In genomic region chr6:89311853-89312531, GRCh38 we compare ENCODE assay signal across 1 cellular context.
A peak's percentile ranks its signal among the peaks of the same experiment; 100 is the strongest.
TF ChIP-seq lines count a peak whose summit lies in the region.

No MANE protein-coding gene starts in this region.

TF ChIP-seq in K562, 482 proteins besides CTCF, POLR2A, EP300 and RAD21 (continued from another document):
- TF ChIP-seq, protein P1, sequence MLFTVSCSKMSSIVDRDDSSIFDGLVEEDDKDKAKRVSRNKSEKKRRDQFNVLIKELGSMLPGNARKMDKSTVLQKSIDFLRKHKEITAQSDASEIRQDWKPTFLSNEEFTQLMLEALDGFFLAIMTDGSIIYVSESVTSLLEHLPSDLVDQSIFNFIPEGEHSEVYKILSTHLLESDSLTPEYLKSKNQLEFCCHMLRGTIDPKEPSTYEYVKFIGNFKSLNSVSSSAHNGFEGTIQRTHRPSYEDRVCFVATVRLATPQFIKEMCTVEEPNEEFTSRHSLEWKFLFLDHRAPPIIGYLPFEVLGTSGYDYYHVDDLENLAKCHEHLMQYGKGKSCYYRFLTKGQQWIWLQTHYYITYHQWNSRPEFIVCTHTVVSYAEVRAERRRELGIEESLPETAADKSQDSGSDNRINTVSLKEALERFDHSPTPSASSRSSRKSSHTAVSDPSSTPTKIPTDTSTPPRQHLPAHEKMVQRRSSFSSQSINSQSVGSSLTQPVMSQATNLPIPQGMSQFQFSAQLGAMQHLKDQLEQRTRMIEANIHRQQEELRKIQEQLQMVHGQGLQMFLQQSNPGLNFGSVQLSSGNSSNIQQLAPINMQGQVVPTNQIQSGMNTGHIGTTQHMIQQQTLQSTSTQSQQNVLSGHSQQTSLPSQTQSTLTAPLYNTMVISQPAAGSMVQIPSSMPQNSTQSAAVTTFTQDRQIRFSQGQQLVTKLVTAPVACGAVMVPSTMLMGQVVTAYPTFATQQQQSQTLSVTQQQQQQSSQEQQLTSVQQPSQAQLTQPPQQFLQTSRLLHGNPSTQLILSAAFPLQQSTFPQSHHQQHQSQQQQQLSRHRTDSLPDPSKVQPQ (CRISPR knock-in tag; IDR thresholded peaks at IDR 0.05; ENCODE audit: borderline replicate concordance), result no peak
- peak; percentile 68 for TF ChIP-seq CC2D1A (IDR thresholded peaks at IDR 0.05)
- TF ChIP-seq MTA3 (IDR thresholded peaks at IDR 0.05; ENCODE audit: borderline replicate concordance), result 0 out of 2 replicates have a peak, but pooled peaks have one; percentile 21
- peak; percentile 30; the same call in 1 of the 2 replicates for TF ChIP-seq STAG1 (CRISPR knock-in tag; IDR thresholded peaks at IDR 0.05; ENCODE audit: borderline replicate concordance)
- TF ChIP-seq, protein P2, sequence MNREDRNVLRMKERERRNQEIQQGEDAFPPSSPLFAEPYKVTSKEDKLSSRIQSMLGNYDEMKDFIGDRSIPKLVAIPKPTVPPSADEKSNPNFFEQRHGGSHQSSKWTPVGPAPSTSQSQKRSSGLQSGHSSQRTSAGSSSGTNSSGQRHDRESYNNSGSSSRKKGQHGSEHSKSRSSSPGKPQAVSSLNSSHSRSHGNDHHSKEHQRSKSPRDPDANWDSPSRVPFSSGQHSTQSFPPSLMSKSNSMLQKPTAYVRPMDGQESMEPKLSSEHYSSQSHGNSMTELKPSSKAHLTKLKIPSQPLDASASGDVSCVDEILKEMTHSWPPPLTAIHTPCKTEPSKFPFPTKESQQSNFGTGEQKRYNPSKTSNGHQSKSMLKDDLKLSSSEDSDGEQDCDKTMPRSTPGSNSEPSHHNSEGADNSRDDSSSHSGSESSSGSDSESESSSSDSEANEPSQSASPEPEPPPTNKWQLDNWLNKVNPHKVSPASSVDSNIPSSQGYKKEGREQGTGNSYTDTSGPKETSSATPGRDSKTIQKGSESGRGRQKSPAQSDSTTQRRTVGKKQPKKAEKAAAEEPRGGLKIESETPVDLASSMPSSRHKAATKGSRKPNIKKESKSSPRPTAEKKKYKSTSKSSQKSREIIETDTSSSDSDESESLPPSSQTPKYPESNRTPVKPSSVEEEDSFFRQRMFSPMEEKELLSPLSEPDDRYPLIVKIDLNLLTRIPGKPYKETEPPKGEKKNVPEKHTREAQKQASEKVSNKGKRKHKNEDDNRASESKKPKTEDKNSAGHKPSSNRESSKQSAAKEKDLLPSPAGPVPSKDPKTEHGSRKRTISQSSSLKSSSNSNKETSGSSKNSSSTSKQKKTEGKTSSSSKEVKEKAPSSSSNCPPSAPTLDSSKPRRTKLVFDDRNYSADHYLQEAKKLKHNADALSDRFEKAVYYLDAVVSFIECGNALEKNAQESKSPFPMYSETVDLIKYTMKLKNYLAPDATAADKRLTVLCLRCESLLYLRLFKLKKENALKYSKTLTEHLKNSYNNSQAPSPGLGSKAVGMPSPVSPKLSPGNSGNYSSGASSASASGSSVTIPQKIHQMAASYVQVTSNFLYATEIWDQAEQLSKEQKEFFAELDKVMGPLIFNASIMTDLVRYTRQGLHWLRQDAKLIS (CRISPR knock-in tag; IDR thresholded peaks at IDR 0.05), result no peak
- no peak for TF ChIP-seq ETS2 (tag; IDR thresholded peaks at IDR 0.05; ENCODE audit: borderline replicate concordance, poor library complexity, severe bottlenecking)
- TF ChIP-seq ZBTB1 (CRISPR knock-in tag; IDR thresholded peaks at IDR 0.05; ENCODE audit: borderline replicate concordance, low read depth), result no peak
- TF ChIP-seq HDAC2 (IDR thresholded peaks at IDR 0.05), result no peak
- TF ChIP-seq NFIC (IDR thresholded peaks at IDR 0.05), result peak; percentile 88
- no peak for TF ChIP-seq ZNF77 (CRISPR knock-in tag; IDR thresholded peaks at IDR 0.05)
- no peak for TF ChIP-seq POLR2B (IDR thresholded peaks at IDR 0.05; ENCODE audit: low read depth, partially characterized antibody)
- no peak for TF ChIP-seq NR2C1 (IDR thresholded peaks at IDR 0.05)
- TF ChIP-seq NR2C1 (tag; IDR thresholded peaks at IDR 0.05), result no peak
- TF ChIP-seq, protein P3, sequence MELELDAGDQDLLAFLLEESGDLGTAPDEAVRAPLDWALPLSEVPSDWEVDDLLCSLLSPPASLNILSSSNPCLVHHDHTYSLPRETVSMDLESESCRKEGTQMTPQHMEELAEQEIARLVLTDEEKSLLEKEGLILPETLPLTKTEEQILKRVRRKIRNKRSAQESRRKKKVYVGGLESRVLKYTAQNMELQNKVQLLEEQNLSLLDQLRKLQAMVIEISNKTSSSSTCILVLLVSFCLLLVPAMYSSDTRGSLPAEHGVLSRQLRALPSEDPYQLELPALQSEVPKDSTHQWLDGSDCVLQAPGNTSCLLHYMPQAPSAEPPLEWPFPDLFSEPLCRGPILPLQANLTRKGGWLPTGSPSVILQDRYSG (tag; conservative IDR thresholded peaks at IDR 0.05; ENCODE audit: low read depth), result no peak
- no peak for TF ChIP-seq MTA2 (IDR thresholded peaks at IDR 0.05; ENCODE audit: low read depth)
- TF ChIP-seq MECOM (CRISPR knock-in tag; IDR thresholded peaks at IDR 0.05), result no peak
- TF ChIP-seq VEZF1 (CRISPR knock-in tag; IDR thresholded peaks at IDR 0.05), result no peak
- TF ChIP-seq ARID2 (IDR thresholded peaks at IDR 0.05), result 0 out of 2 replicates have a peak, but pooled peaks have one; percentile 36
- TF ChIP-seq ZBTB11 (CRISPR knock-in tag; IDR thresholded peaks at IDR 0.05), result no peak
- TF ChIP-seq RCOR1 (IDR thresholded peaks at IDR 0.05; ENCODE audit: borderline replicate concordance in 1 of 2, low read depth in 2 of 2, low read length in 2 of 2), result no peak
- TF ChIP-seq SRSF1 (IDR thresholded peaks at IDR 0.05; ENCODE audit: low read depth, low read length), result no peak
- TF ChIP-seq SUPT5H (IDR thresholded peaks at IDR 0.05), result no peak
- no peak for TF ChIP-seq RHOXF2B (CRISPR knock-in tag; conservative IDR thresholded peaks at IDR 0.05)
- TF ChIP-seq NFIX (CRISPR knock-in tag; IDR thresholded peaks at IDR 0.05; ENCODE audit: low read depth), result no peak
- no peak for TF ChIP-seq NCOA6 (IDR thresholded peaks at IDR 0.05)
- no peak for TF ChIP-seq SMARCC2 (IDR thresholded peaks at IDR 0.05; ENCODE audit: low read depth)
- TF ChIP-seq ZBTB34 (CRISPR knock-in tag; IDR thresholded peaks at IDR 0.05), result no peak
- no peak for TF ChIP-seq DIDO1 (tag; IDR thresholded peaks at IDR 0.05; ENCODE audit: low read depth)
- TF ChIP-seq CBFB (CRISPR knock-in tag; IDR thresholded peaks at IDR 0.05), result 0 out of 2 replicates have a peak, but pooled peaks have one; percentile 47
- TF ChIP-seq, protein P4, sequence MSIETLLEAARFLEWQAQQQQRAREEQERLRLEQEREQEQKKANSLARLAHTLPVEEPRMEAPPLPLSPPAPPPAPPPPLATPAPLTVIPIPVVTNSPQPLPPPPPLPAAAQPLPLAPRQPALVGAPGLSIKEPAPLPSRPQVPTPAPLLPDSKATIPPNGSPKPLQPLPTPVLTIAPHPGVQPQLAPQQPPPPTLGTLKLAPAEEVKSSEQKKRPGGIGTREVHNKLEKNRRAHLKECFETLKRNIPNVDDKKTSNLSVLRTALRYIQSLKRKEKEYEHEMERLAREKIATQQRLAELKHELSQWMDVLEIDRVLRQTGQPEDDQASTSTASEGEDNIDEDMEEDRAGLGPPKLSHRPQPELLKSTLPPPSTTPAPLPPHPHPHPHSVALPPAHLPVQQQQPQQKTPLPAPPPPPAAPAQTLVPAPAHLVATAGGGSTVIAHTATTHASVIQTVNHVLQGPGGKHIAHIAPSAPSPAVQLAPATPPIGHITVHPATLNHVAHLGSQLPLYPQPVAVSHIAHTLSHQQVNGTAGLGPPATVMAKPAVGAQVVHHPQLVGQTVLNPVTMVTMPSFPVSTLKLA (conservative IDR thresholded peaks at IDR 0.05), result no peak
- TF ChIP-seq ELF1 (tag; IDR thresholded peaks at IDR 0.05), result no peak
- TF ChIP-seq ZBTB43 (CRISPR knock-in tag; IDR thresholded peaks at IDR 0.05), result no peak
- TF ChIP-seq TOE1 (IDR thresholded peaks at IDR 0.05; ENCODE audit: borderline replicate concordance), result no peak
- no peak for TF ChIP-seq TOE1 (CRISPR knock-in tag; IDR thresholded peaks at IDR 0.05; ENCODE audit: borderline replicate concordance, low read depth)
- TF ChIP-seq ESRRA (IDR thresholded peaks at IDR 0.05; ENCODE audit: borderline replicate concordance, low read depth), result no peak
